ENCODE assay signal across 22 cellular contexts in genomic region chr12:27148791-27149190, GRCh38.
DNase-seq lines count a peak whose midpoint lies in the region; ATAC-seq and TF ChIP-seq lines count a peak whose summit lies in the region.
"Had no signal": no experiment of that assay in that cellular context is flagged by ENCODE, and none has a peak within 500 bp of the region (broad histone marks: within the 10 kb centered on the region; RNA-seq: fewer than 3 reads in every experiment).

No MANE protein-coding gene starts in this region.

- H3K4me1 Mint-ChIP-seq in stimulated activated naive CD8-positive, alpha-beta T cell treated with anti-CD3 and anti-CD28 coated beads, Interleukin-15, amount 100 ng/mL, for 72 hours, result peaks cover 21% of the 10 kb centered on the region

- TF ChIP-seq POLR2A in upper lobe of left lung (IDR thresholded peaks at IDR 0.05) (no peak), vagina (IDR thresholded peaks at IDR 0.05) (no peak)

- no peaks in the 10 kb centered on the region for H3K9me3 ChIP-seq in Loucy (ENCODE audit: insufficient read depth, low read depth, low read length)
- H3K9me3 ChIP-seq in smooth muscle cell (replicated peaks; ENCODE audit: low read depth), result no peaks in the 10 kb centered on the region
- no peaks in the 10 kb centered on the region for H3K9me3 ChIP-seq in upper lobe of left lung
- no peaks in the 10 kb centered on the region for H3K9me3 ChIP-seq in vagina
- H3K9me3 ChIP-seq: Caco-2 had no signal

- H3F3A ChIP-seq in Loucy (ENCODE audit: low read depth) (0 out of 2 replicates have a peak, but pooled peaks cover 3% of the 10 kb centered on the region), smooth muscle cell (ENCODE audit: low read depth) (no peaks in the 10 kb centered on the region)

- H3K27ac ChIP-seq in smooth muscle cell (ENCODE audit: low read depth) (no peak overlapping the region), upper lobe of left lung (no peak overlapping the region), vagina (no peak overlapping the region)
- H3K27ac ChIP-seq: C4-2B, HL-60 had no signal

- TF ChIP-seq EP300 in upper lobe of left lung (IDR thresholded peaks at IDR 0.05), result no peak

- H2AFZ ChIP-seq in Loucy (ENCODE audit: low read length) (0 out of 2 replicates have a peak overlapping the region, but pooled peaks have one; percentile 34), smooth muscle cell (ENCODE audit: low read depth) (peak overlapping the region; percentile 4)

- no peak overlapping the region for H3K27ac Mint-ChIP-seq in stimulated activated naive CD8-positive, alpha-beta T cell treated with anti-CD3 and anti-CD28 coated beads, Interleukin-15, amount 100 ng/mL, for 72 hours
- H3K27ac Mint-ChIP-seq: B cell; CD8-positive, alpha-beta T cell had no signal

- H3K79me2 ChIP-seq in Loucy (ENCODE audit: insufficient read depth, low read length), result no peaks in the 10 kb centered on the region
- H3K79me2 ChIP-seq in smooth muscle cell (ENCODE audit: low read depth), result no peaks in the 10 kb centered on the region

- peak; percentile 48 for ATAC-seq in stimulated activated naive CD8-positive, alpha-beta T cell treated with anti-CD3 and anti-CD28 coated beads, Interleukin-15, amount 100 ng/mL, for 72 hours
- no peak for ATAC-seq in stimulated activated naive CD8-positive, alpha-beta T cell treated with anti-CD3 and anti-CD28 coated beads, Interleukin-15, Interleukin-2, amounts not matched to agents 100 U/mL and 50 U/mL, for 24 hours
- peak; percentile 61 for ATAC-seq in GM19438 (IDR thresholded peaks at IDR 0.05; ENCODE audit: low read depth, unreplicated experiment)
- ATAC-seq in upper lobe of left lung (ENCODE audit: low FRiP score in 2 of 2), result no peak
- ATAC-seq: CD8-positive, alpha-beta T cell had no signal

- no peaks in the 10 kb centered on the region for H3K27me3 ChIP-seq in Loucy (ENCODE audit: insufficient read depth, low read length, poor library complexity, severe bottlenecking)
- no peaks in the 10 kb centered on the region for H3K27me3 ChIP-seq in smooth muscle cell (ENCODE audit: low read depth)
- no peaks in the 10 kb centered on the region for H3K27me3 ChIP-seq in upper lobe of left lung
- H3K27me3 ChIP-seq in vagina, result no peaks in the 10 kb centered on the region

- TF ChIP-seq CTCF in Loucy (conservative IDR thresholded peaks at IDR 0.05; ENCODE audit: low read length) (no peak), smooth muscle cell (IDR thresholded peaks at IDR 0.05; ENCODE audit: borderline replicate concordance, insufficient read depth, poor library complexity, severe bottlenecking) (no peak), upper lobe of left lung (IDR thresholded peaks at IDR 0.05) (no peak), vagina (IDR thresholded peaks at IDR 0.05) (no peak)

- no peaks in the 10 kb centered on the region for H3K9me3 Mint-ChIP-seq in stimulated activated naive CD8-positive, alpha-beta T cell treated with anti-CD3 and anti-CD28 coated beads, Interleukin-15, amount 100 ng/mL, for 72 hours
- H3K9me3 Mint-ChIP-seq: CD8-positive, alpha-beta T cell had no signal

- H3K27me3 Mint-ChIP-seq in stimulated activated naive CD8-positive, alpha-beta T cell treated with anti-CD3 and anti-CD28 coated beads, Interleukin-15, amount 100 ng/mL, for 72 hours, result no peaks in the 10 kb centered on the region
- H3K27me3 Mint-ChIP-seq: B cell had no signal

- H3K4me1 ChIP-seq in Loucy (ENCODE audit: insufficient read depth, low read length, poor library complexity, severe bottlenecking) (peaks cover 28% of the 10 kb centered on the region), smooth muscle cell (ENCODE audit: low read depth) (peaks cover 4% of the 10 kb centered on the region), upper lobe of left lung (peaks cover 0 to 3% (median 0%) of the 10 kb centered on the region in 4 donors), vagina (no peaks in the 10 kb centered on the region)
- H3K4me1 ChIP-seq: Caco-2 had no signal

- H3K36me3 ChIP-seq in Loucy (ENCODE audit: insufficient read depth, low read length), result no peaks in the 10 kb centered on the region
- H3K36me3 ChIP-seq in smooth muscle cell (ENCODE audit: low read depth), result no peaks in the 10 kb centered on the region
- no peaks in the 10 kb centered on the region for H3K36me3 ChIP-seq in upper lobe of left lung
- H3K36me3 ChIP-seq in vagina, result no peaks in the 10 kb centered on the region

- H3K4me3 Mint-ChIP-seq in stimulated activated naive CD8-positive, alpha-beta T cell treated with anti-CD3 and anti-CD28 coated beads, Interleukin-15, amount 100 ng/mL, for 72 hours, result no peak overlapping the region
- H3K4me3 Mint-ChIP-seq: B cell; CD8-positive, alpha-beta T cell had no signal

- H3K4me3 ChIP-seq in Loucy (ENCODE audit: low read length, poor library complexity, severe bottlenecking) (no peak overlapping the region), smooth muscle cell (no peak overlapping the region), upper lobe of left lung (no peak overlapping the region), vagina (no peak overlapping the region)

- H4K20me1 ChIP-seq in Loucy (ENCODE audit: insufficient read depth, low read length, poor library complexity, severe bottlenecking), result no peaks in the 10 kb centered on the region
- H4K20me1 ChIP-seq in smooth muscle cell (ENCODE audit: low read depth), result no peaks in the 10 kb centered on the region

- intact Hi-C loops in vagina (cut with DNase I), result no loop called here

- no peak for DNase-seq in stimulated activated naive CD8-positive, alpha-beta T cell treated with anti-CD3 and anti-CD28 coated beads, Interleukin-15, amount 100 ng/mL, for 72 hours
- no peak for DNase-seq in stimulated activated naive CD8-positive, alpha-beta T cell treated with anti-CD3 and anti-CD28 coated beads, Interleukin-15, Interleukin-2, amounts not matched to agents 100 U/mL and 50 U/mL, for 24 hours
- DNase-seq in smooth muscle cell (lab: John Stamatoyannopoulos, UW; ENCODE audit: unreplicated experiment) (no peak), upper lobe of left lung (no peak), glomerular visceral epithelial cell (ENCODE audit: extremely low spot score) (no peak), vagina (ENCODE audit: extremely low spot score in 2 of 2) (no peak)
- DNase-seq: Caco-2; CD8-positive, alpha-beta T cell; H7; Kasumi-1; NCI-H1694; NCI-H2029 treated with DMSO at 0.1 percent for 48 hours; NCI-H446 treated with DMSO at 0.1 percent for 48 hours; NCI-H526; NCI-H82; RPMI8226; SHP77 had no signal

- H3K4me2 ChIP-seq in Loucy (ENCODE audit: low read depth, low read length, poor library complexity, severe bottlenecking), result peak overlapping the region; percentile 5
- no peak overlapping the region for H3K4me2 ChIP-seq in smooth muscle cell

- WGBS in smooth muscle cell (ENCODE audit: low lambda C conversion rate), result 94% methylated on average over 2 of the region's 2 CpGs
- WGBS in upper lobe of left lung, 2 donors, result 80% methylated on average over 2 of the region's 2 CpGs

- H3K9me2 ChIP-seq in Loucy (replicated peaks; ENCODE audit: low read depth, low read length), result no peaks in the 10 kb centered on the region

- H3K9ac ChIP-seq in Loucy (ENCODE audit: low read depth, low read length, poor library complexity, severe bottlenecking), result no peak overlapping the region
- no peak overlapping the region for H3K9ac ChIP-seq in smooth muscle cell (ENCODE audit: low read depth)

Comparison
In these comparisons a context has a peak if more than half of its experiments do, and no peak if none do; other contexts are left out.
1. ATAC-seq: peak in stimulated activated naive CD8-positive, alpha-beta T cell treated with anti-CD3 and anti-CD28 coated beads, Interleukin-15, amount 100 ng/mL, for 72 hours (single experiment) and GM19438 (single experiment); none in stimulated activated naive CD8-positive, alpha-beta T cell treated with anti-CD3 and anti-CD28 coated beads, Interleukin-15, Interleukin-2, amounts not matched to agents 100 U/mL and 50 U/mL, for 24 hours (single experiment) and upper lobe of left lung (0 of 2).